22 cellular contexts compared by ENCODE assay signal in genomic region chr14:59777006-59777579, GRCh38.
"Had no signal": no experiment of that assay in that cellular context is flagged by ENCODE, and none has a peak within 500 bp of the region (broad histone marks: within the 10 kb centered on the region; RNA-seq: fewer than 3 reads in every experiment).

No MANE protein-coding gene starts in this region.

- H3K27ac ChIP-seq: RWPE1 had no signal

- DNase-seq: KBM-7, MV-4-11, NCI-H1092, NCI-H1105 treated with DMSO at 0.1 percent for 48 hours, NCI-H1417 treated with DMSO at 0.1 percent for 48 hours, NCI-H146, NCI-H1694 treated with DMSO at 0.1 percent for 48 hours, NCI-H1930, NCI-H2081, NCI-H2107, NCI-H2227 treated with DMSO at 0.1 percent for 48 hours, NCI-H446, NCI-H510A, NCI-H524 treated with DMSO at 0.1 percent for 48 hours, NCI-H69, NCI-H774, PC-3, SHP77, T-helper 1 cell had no signal

- ATAC-seq: Panc1, PC-3, SK-N-SH treated with all-trans-retinoic acid at 6 μM for 48 hours had no signal
